ENCODE assay signal across 9 cellular contexts in genomic region chr6:12051861-12052368, GRCh38. TPM values are rescaled to one million over a fixed set of nuclear protein-coding genes. Genes with fewer than 3 reads are reported as not detected.
DNase-seq lines count a peak whose midpoint lies in the region; ATAC-seq and TF ChIP-seq lines count a peak whose summit lies in the region.
"Had no signal": no experiment of that assay in that cellular context is flagged by ENCODE, and none has a peak within 500 bp of the region (broad histone marks: within the 10 kb centered on the region; RNA-seq: fewer than 3 reads in every experiment).

No MANE protein-coding gene starts in this region.

- H3K27me3 Mint-ChIP-seq in activated naive CD8-positive, alpha-beta T cell treated with anti-CD3 and anti-CD28 coated beads for 36 hours: no peaks in the 10 kb centered on the region

- peaks cover 70% of the 10 kb centered on the region for H3K4me1 Mint-ChIP-seq in activated naive CD8-positive, alpha-beta T cell treated with anti-CD3 and anti-CD28 coated beads for 36 hours

- H3K9me2 ChIP-seq in Loucy (replicated peaks; ENCODE audit: low read depth, low read length): no peaks in the 10 kb centered on the region

- ATAC-seq in GM21576 (IDR thresholded peaks at IDR 0.05; ENCODE audit: unreplicated experiment) (peak; percentile 78), left ventricle myocardium superior (no peak)

- H2AFZ ChIP-seq in Loucy (ENCODE audit: low read length): no peak overlapping the region

- H3K4me1 ChIP-seq in Loucy (ENCODE audit: insufficient read depth, low read length, poor library complexity, severe bottlenecking): peaks cover 16% of the 10 kb centered on the region

- peaks cover 6% of the 10 kb centered on the region for H4K20me1 ChIP-seq in Loucy (ENCODE audit: insufficient read depth, low read length, poor library complexity, severe bottlenecking)

- TF ChIP-seq CTCF in Loucy (conservative IDR thresholded peaks at IDR 0.05; ENCODE audit: low read length): peak; percentile 37; the same call in 1 of the 2 replicates

- no peaks in the 10 kb centered on the region for H3K9me3 ChIP-seq in Loucy (ENCODE audit: insufficient read depth, low read depth, low read length)
- H3K9me3 ChIP-seq: thoracic aorta had no signal

- peaks cover 12% of the 10 kb centered on the region; the same call in 1 of the 2 replicates for H3K79me2 ChIP-seq in Loucy (ENCODE audit: insufficient read depth, low read length)

- peak overlapping the region; percentile 63 for H3K4me3 Mint-ChIP-seq in activated naive CD8-positive, alpha-beta T cell treated with anti-CD3 and anti-CD28 coated beads for 36 hours

- peak overlapping the region; percentile 93 for H3K27ac Mint-ChIP-seq in activated naive CD8-positive, alpha-beta T cell treated with anti-CD3 and anti-CD28 coated beads for 36 hours

- H3K4me3 ChIP-seq in Loucy (ENCODE audit: low read length, poor library complexity, severe bottlenecking): peak overlapping the region; percentile 19
- H3K4me3 ChIP-seq: thoracic aorta had no signal

- no peaks in the 10 kb centered on the region for H3F3A ChIP-seq in Loucy (ENCODE audit: low read depth)

- no peaks in the 10 kb centered on the region for H3K36me3 ChIP-seq in Loucy (ENCODE audit: insufficient read depth, low read length)
- H3K36me3 ChIP-seq: thoracic aorta had no signal

- intact Hi-C loops in left ventricle myocardium superior (cut with micrococcal nuclease): no loop called here

- H3K27me3 ChIP-seq in Loucy (ENCODE audit: insufficient read depth, low read length, poor library complexity, severe bottlenecking): no peaks in the 10 kb centered on the region

- no peak overlapping the region for H3K9ac ChIP-seq in Loucy (ENCODE audit: low read depth, low read length, poor library complexity, severe bottlenecking)

- peaks cover 2% of the 10 kb centered on the region for H3K9me3 Mint-ChIP-seq in activated naive CD8-positive, alpha-beta T cell treated with anti-CD3 and anti-CD28 coated beads for 36 hours

- DNase-seq in GDM1 (lab: John Stamatoyannopoulos, UW) (peak; percentile 18), COLO829 (ENCODE audit: low spot score) (no peak), left ventricle myocardium superior (no peak), DMS53 treated with DMSO at 0.1 percent for 48 hours (lab: John Stamatoyannopoulos, UW; ENCODE audit: unreplicated experiment) (no peak)
- peak; percentile 69 for DNase-seq in activated naive CD8-positive, alpha-beta T cell treated with anti-CD3 and anti-CD28 coated beads for 36 hours
- peak; percentile 34 to 55 for DNase-seq in stimulated activated CD4-positive, alpha-beta T cell treated with anti-CD3 and anti-CD28 coated beads, Interleukin-2, amount 100 ng/mL, for 24 hours

- peaks cover 44% of the 10 kb centered on the region for H3K36me3 Mint-ChIP-seq in activated naive CD8-positive, alpha-beta T cell treated with anti-CD3 and anti-CD28 coated beads for 36 hours

- peak overlapping the region; percentile 55 for H3K4me2 ChIP-seq in Loucy (ENCODE audit: low read depth, low read length, poor library complexity, severe bottlenecking)

RNA-seq across cellular contexts. Expression of gene HIVEP1, which starts 39.8 kb away (rescaled TPM):
- total RNA-seq in activated naive CD8-positive, alpha-beta T cell treated with anti-CD3 and anti-CD28 coated beads for 36 hours: 10 to 100 TPM; 33.9 to 41.9 TPM
- 13.4 TPM for total RNA-seq in left ventricle myocardium superior

Comparison
In these comparisons a context has a peak if more than half of its experiments do, and no peak if none do; other contexts are left out.
1. DNase-seq: peak in GDM1 (single experiment), activated naive CD8-positive, alpha-beta T cell treated with anti-CD3 and anti-CD28 coated beads for 36 hours (single experiment) and stimulated activated CD4-positive, alpha-beta T cell treated with anti-CD3 and anti-CD28 coated beads, Interleukin-2, amount 100 ng/mL, for 24 hours (2 of 2); none in COLO829 (single experiment), left ventricle myocardium superior (single experiment) and DMS53 treated with DMSO at 0.1 percent for 48 hours (single experiment).